In genomic region chr2:110114007-110114591, GRCh38 we compare ENCODE assay signal across 9 cellular contexts. TPM values are rescaled to one million over a fixed set of nuclear protein-coding genes. Genes with fewer than 3 reads are reported as not detected.
DNase-seq lines count a peak whose midpoint lies in the region; ATAC-seq and TF ChIP-seq lines count a peak whose summit lies in the region.
"Had no signal": no experiment of that assay in that cellular context is flagged by ENCODE, and none has a peak within 500 bp of the region (broad histone marks: within the 10 kb centered on the region; RNA-seq: fewer than 3 reads in every experiment).

No MANE protein-coding gene starts in this region.

- no peaks in the 10 kb centered on the region for H3K36me3 Mint-ChIP-seq in nephron progenitor cell (ENCODE audit: low read depth)

- TF ChIP-seq CTCF in nephron progenitor cell (IDR thresholded peaks at IDR 0.05), result no peak

- H3K27me3 Mint-ChIP-seq in nephron progenitor cell (ENCODE audit: low read depth, poor library complexity), result peaks cover 79% of the 10 kb centered on the region

- H3K4me1 Mint-ChIP-seq in nephron progenitor cell, result peaks cover 28% of the 10 kb centered on the region

- peaks cover 31% of the 10 kb centered on the region for H3K9me3 Mint-ChIP-seq in nephron progenitor cell

- ATAC-seq in HG03457 (IDR thresholded peaks at IDR 0.05; ENCODE audit: unreplicated experiment) (no peak), HG03378 (IDR thresholded peaks at IDR 0.05; ENCODE audit: unreplicated experiment) (no peak), HG02884 (IDR thresholded peaks at IDR 0.05; ENCODE audit: unreplicated experiment) (no peak)

- no peak overlapping the region for H3K4me3 Mint-ChIP-seq in nephron progenitor cell

- peak overlapping the region; percentile 25 for H3K27ac Mint-ChIP-seq in nephron progenitor cell

- DNase-seq in DMS53 (lab: John Stamatoyannopoulos, UW) (peak; percentile 91), NCI-H2171 (lab: John Stamatoyannopoulos, UW) (peak; percentile 30), dermis blood vessel endothelial cell (peak; percentile 61), nephron progenitor cell (no peak), AML-193 (lab: John Stamatoyannopoulos, UW) (no peak)

RNA-seq across cellular contexts. Expression of gene MALL, which starts 1.5 kb away (rescaled TPM):
- total RNA-seq in dermis blood vessel endothelial cell, result 39.3 and 52.5 TPM in 2 replicates
- total RNA-seq: T-helper 1 cell treated with Interleukin-12 subunit alpha and Interleukin-12 subunit beta and Interleukin-4 antibody, amounts not matched to agents 30 ng/mL and 1 ng/mL, for 36 hours had no signal

Comparison
In these comparisons a context has a peak if more than half of its experiments do, and no peak if none do; other contexts are left out.
1. DNase-seq: peak in DMS53 (single experiment), NCI-H2171 (single experiment) and dermis blood vessel endothelial cell (single experiment); none in nephron progenitor cell (single experiment) and AML-193 (0 of 2).